ENCODE assay signal across 16 cellular contexts in the genomic region with DNA sequence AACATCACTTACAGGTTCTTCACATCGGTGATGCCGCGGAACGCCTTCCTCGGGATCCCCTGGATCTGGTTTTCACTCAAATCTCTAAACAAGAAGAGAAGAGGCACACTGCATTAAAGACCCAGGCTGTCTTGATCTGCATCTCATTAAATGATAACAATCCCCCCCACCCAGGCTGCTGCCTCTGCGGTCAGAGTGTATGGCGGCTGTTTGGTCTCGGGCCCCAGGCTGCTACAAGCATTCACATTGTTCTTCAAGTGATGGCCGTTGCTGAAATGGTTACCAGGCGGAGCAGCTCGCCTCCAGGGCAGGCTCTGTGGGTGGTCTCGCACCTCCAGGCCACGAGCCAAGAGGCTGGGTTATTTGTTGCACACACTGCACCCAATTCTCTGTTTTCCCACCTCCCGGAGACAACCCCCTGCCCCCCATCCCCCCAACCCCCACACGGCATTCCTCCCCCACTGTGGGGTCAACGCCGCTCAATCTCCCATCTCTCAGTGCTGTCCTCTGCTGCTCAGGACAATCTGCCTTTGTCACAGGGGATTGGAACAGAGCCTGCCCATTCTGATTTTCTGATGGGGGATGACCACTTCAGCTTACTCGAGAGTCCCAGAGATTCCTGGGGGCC.
"Had no signal": no experiment of that assay in that cellular context is flagged by ENCODE, and none has a peak within 500 bp of the region (broad histone marks: within the 10 kb centered on the region; RNA-seq: fewer than 3 reads in every experiment).

No MANE protein-coding gene starts in this region.

- H3K9me3 ChIP-seq: ascending aorta, heart right ventricle, lower lobe of right lung, psoas muscle, sigmoid colon, suprapubic skin, upper lobe of right lung had no signal

- ATAC-seq: heart right ventricle; lower lobe of right lung; naive thymus-derived CD4-positive, alpha-beta T cell; psoas muscle; T-cell; upper lobe of right lung had no signal

- H3K27me3 Mint-ChIP-seq: activated CD4-positive, alpha-beta T cell treated with anti-CD3 and anti-CD28 coated beads, Interleukin-2, amount 10 ng/mL, durations not matched to agents 24 days and 14 days had no signal

- H3K36me3 Mint-ChIP-seq: naive thymus-derived CD4-positive, alpha-beta T cell; T-cell had no signal

- H3K4me3 Mint-ChIP-seq: activated CD4-positive, alpha-beta T cell treated with anti-CD3 and anti-CD28 coated beads, Interleukin-2, amount 10 ng/mL, durations not matched to agents 24 days and 14 days; activated T-helper 1 cell treated with anti-CD3 and anti-CD28 coated beads, Interleukin-12 subunit alpha, Interleukin-12 subunit beta, Interleukin-2, Interleukin-4 antibody, amounts not matched to agents 30 ng/mL and 10 ng/mL and 1 ng/mL, durations not matched to agents 14 hours and 24 hours and 36 hours; naive thymus-derived CD4-positive, alpha-beta T cell; T-cell had no signal

- H3K27ac ChIP-seq: ascending aorta, heart right ventricle, lower lobe of right lung, psoas muscle, sigmoid colon, suprapubic skin, upper lobe of right lung had no signal

- H3K9me3 Mint-ChIP-seq: activated CD4-positive, alpha-beta T cell treated with anti-CD3 and anti-CD28 coated beads, Interleukin-2, amount 10 ng/mL, durations not matched to agents 24 days and 14 days; activated T-helper 1 cell treated with anti-CD3 and anti-CD28 coated beads, Interleukin-12 subunit alpha, Interleukin-12 subunit beta, Interleukin-2, Interleukin-4 antibody, amounts not matched to agents 30 ng/mL and 10 ng/mL and 1 ng/mL, durations not matched to agents 14 hours and 24 hours and 36 hours; naive thymus-derived CD4-positive, alpha-beta T cell; T-cell had no signal

- H3K4me1 Mint-ChIP-seq: activated CD4-positive, alpha-beta T cell treated with anti-CD3 and anti-CD28 coated beads, Interleukin-2, amount 10 ng/mL, durations not matched to agents 24 days and 14 days; naive thymus-derived CD4-positive, alpha-beta T cell; T-cell had no signal

- H3K27me3 ChIP-seq: ascending aorta, heart right ventricle, sigmoid colon, suprapubic skin had no signal

- H3K4me1 ChIP-seq: psoas muscle, sigmoid colon, upper lobe of right lung had no signal

- H3K27ac Mint-ChIP-seq: activated CD4-positive, alpha-beta T cell treated with anti-CD3 and anti-CD28 coated beads, Interleukin-2, amount 10 ng/mL, durations not matched to agents 24 days and 14 days; activated T-helper 1 cell treated with anti-CD3 and anti-CD28 coated beads, Interleukin-12 subunit alpha, Interleukin-12 subunit beta, Interleukin-2, Interleukin-4 antibody, amounts not matched to agents 30 ng/mL and 10 ng/mL and 1 ng/mL, durations not matched to agents 14 hours and 24 hours and 36 hours; naive thymus-derived CD4-positive, alpha-beta T cell; T-cell had no signal

- DNase-seq: activated CD4-positive, alpha-beta T cell treated with anti-CD3 and anti-CD28 coated beads, Interleukin-2, amount 10 ng/mL, durations not matched to agents 24 days and 14 days; activated naive CD4-positive, alpha-beta T cell; effector CD4-positive, alpha-beta T cell; foreskin melanocyte; heart right ventricle; lower lobe of right lung; naive thymus-derived CD4-positive, alpha-beta T cell; psoas muscle; sigmoid colon; stimulated activated CD4-positive, alpha-beta T cell treated with anti-CD3 and anti-CD28 coated beads, Interleukin-2, amount 100 ng/mL, for 48 hours; stimulated activated naive CD4-positive, alpha-beta T cell treated with Interleukin-2 at 50 U/mL for 16 hours; T-cell; upper lobe of right lung had no signal
